22 cellular contexts compared by ENCODE assay signal in the genomic region with DNA sequence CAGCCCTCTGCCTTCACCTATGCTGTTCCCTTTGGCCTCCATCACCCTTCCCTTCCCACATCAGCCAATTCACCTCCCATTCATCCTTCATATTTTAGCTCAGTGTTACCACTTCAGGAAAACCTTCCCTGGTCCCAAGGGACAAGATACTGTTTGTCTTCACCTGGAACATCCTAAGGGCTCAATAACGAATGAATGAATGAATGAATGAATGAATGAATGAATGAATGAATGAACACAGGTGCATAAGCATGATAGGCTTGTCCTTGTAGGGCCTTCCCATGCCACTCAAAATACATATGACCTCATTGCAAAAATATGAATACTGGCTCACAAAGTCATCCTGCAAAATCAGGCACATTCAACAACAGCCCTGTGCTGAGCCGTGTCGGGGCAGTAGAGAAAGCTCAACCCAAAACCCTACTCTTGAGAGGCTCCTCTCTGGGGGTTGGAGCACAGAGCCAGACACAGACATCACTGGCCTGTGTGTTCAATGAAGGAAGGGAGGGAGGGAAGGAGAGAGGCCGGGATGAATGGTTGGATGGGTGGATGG.
"Had no signal": no experiment of that assay in that cellular context is flagged by ENCODE, and none has a peak within 500 bp of the region (broad histone marks: within the 10 kb centered on the region; RNA-seq: fewer than 3 reads in every experiment).

No MANE protein-coding gene starts in this region.

- H3K4me3 ChIP-seq: coronary artery, mucosa of descending colon, prostate gland, right atrium auricular region, stomach had no signal

- H3K27me3 Mint-ChIP-seq: central memory CD8-positive, alpha-beta T cell; T-cell had no signal

- H3K9me3 Mint-ChIP-seq: activated CD4-positive, alpha-beta T cell treated with anti-CD3 and anti-CD28 coated beads, Interleukin-2, amount 10 ng/mL, durations not matched to agents 7 days and 5 days; activated naive CD4-positive, alpha-beta T cell treated with anti-CD3 and anti-CD28 coated beads for 36 hours; activated naive CD8-positive, alpha-beta T cell treated with anti-CD3 and anti-CD28 coated beads, Interleukin-2, amount 50 U/mL, for 24 hours; activated T-cell treated with anti-CD3 and anti-CD28 coated beads, Interleukin-2, amount 50 U/mL, for 24 hours; activated T-helper 2 cell treated with anti-CD3 and anti-CD28 coated beads, Interferon-gamma antibody, Interleukin-2, Interleukin-4, amounts not matched to agents 10 μg/mL and 5 μg/mL and 100 μg/mL, durations not matched to agents 14 hours and 24 hours and 36 hours; central memory CD8-positive, alpha-beta T cell; naive B cell; neural crest cell; T-cell had no signal

- H3K27me3 ChIP-seq: right atrium auricular region, stomach had no signal

- H3K27ac Mint-ChIP-seq: activated CD4-positive, alpha-beta T cell treated with anti-CD3 and anti-CD28 coated beads, Interleukin-2, amount 10 ng/mL, durations not matched to agents 7 days and 5 days; activated CD8-positive, alpha-beta T cell treated with anti-CD3 and anti-CD28 coated beads, Interleukin-2, amount 10 ng/mL, durations not matched to agents 7 days and 5 days; activated naive CD4-positive, alpha-beta T cell treated with anti-CD3 and anti-CD28 coated beads for 36 hours; activated naive CD8-positive, alpha-beta T cell treated with anti-CD3 and anti-CD28 coated beads, Interleukin-2, amount 50 U/mL, for 24 hours; activated T-cell treated with anti-CD3 and anti-CD28 coated beads, Interleukin-2, amount 50 U/mL, for 24 hours; activated T-helper 2 cell treated with anti-CD3 and anti-CD28 coated beads, Interferon-gamma antibody, Interleukin-2, Interleukin-4, amounts not matched to agents 10 μg/mL and 5 μg/mL and 100 μg/mL, durations not matched to agents 14 hours and 24 hours and 36 hours; brain; T-cell had no signal

- H3K36me3 Mint-ChIP-seq: brain, naive B cell, T-cell had no signal

- H3K36me3 ChIP-seq: prostate gland, right atrium auricular region, stomach had no signal

- H3K27ac ChIP-seq: coronary artery, prostate gland, right atrium auricular region, stomach had no signal

- ATAC-seq: activated CD8-positive, alpha-beta T cell treated with anti-CD3 and anti-CD28 coated beads, Interleukin-2, amount 10 ng/mL, durations not matched to agents 7 days and 5 days; activated naive CD8-positive, alpha-beta T cell treated with anti-CD3 and anti-CD28 coated beads, Interleukin-2, amount 50 U/mL, for 24 hours; mucosa of descending colon; T-cell had no signal

- H3K4me1 Mint-ChIP-seq: central memory CD8-positive, alpha-beta T cell had no signal

- H3K4me1 ChIP-seq: prostate gland had no signal

- H3K4me3 Mint-ChIP-seq: activated CD4-positive, alpha-beta T cell treated with anti-CD3 and anti-CD28 coated beads, Interleukin-2, amount 10 ng/mL, durations not matched to agents 7 days and 5 days; activated CD8-positive, alpha-beta T cell treated with anti-CD3 and anti-CD28 coated beads, Interleukin-2, amount 10 ng/mL, durations not matched to agents 7 days and 5 days; activated naive CD4-positive, alpha-beta T cell treated with anti-CD3 and anti-CD28 coated beads for 36 hours; activated naive CD8-positive, alpha-beta T cell treated with anti-CD3 and anti-CD28 coated beads, Interleukin-2, amount 50 U/mL, for 24 hours; activated T-cell treated with anti-CD3 and anti-CD28 coated beads, Interleukin-2, amount 50 U/mL, for 24 hours; central memory CD8-positive, alpha-beta T cell; neural crest cell had no signal

- H3K9me3 ChIP-seq: mucosa of descending colon, prostate gland, right atrium auricular region, stomach had no signal

- DNase-seq: activated CD4-positive, alpha-beta T cell treated with anti-CD3 and anti-CD28 coated beads, Interleukin-2, amount 10 ng/mL, durations not matched to agents 7 days and 5 days; activated CD4-positive, CD25-positive, alpha-beta regulatory T cell; activated CD8-positive, alpha-beta T cell treated with anti-CD3 and anti-CD28 coated beads, Interleukin-2, amount 10 ng/mL, durations not matched to agents 7 days and 5 days; activated naive CD4-positive, alpha-beta T cell treated with anti-CD3 and anti-CD28 coated beads for 36 hours; activated naive CD8-positive, alpha-beta T cell treated with anti-CD3 and anti-CD28 coated beads, Interleukin-2, amount 50 U/mL, for 24 hours; activated T-cell treated with anti-CD3 and anti-CD28 coated beads, Interleukin-2, amount 50 U/mL, for 24 hours; anterior cingulate cortex; mesenchymal stem cell; mucosa of descending colon; naive B cell; small intestine; stimulated activated CD4-positive, alpha-beta T cell treated with anti-CD3 and anti-CD28 coated beads, Interleukin-4, amount 100 ng/mL, for 1 hour; stomach; T-cell; T-helper 9 cell had no signal
